In genomic region chr4:107278791-107279481, GRCh38 we compare ENCODE assay signal across 25 cellular contexts.
A peak's percentile ranks its signal among the peaks of the same experiment; 100 is the strongest.
DNase-seq lines count a peak whose midpoint lies in the region; ATAC-seq and TF ChIP-seq lines count a peak whose summit lies in the region.
"Had no signal": no experiment of that assay in that cellular context is flagged by ENCODE, and none has a peak within 500 bp of the region (broad histone marks: within the 10 kb centered on the region; RNA-seq: fewer than 3 reads in every experiment).

No MANE protein-coding gene starts in this region.

- POLR2A ChIA-PET in PC-3 (lab: Charles Lee; ENCODE audit: unreplicated experiment) = no interaction called here

- H3K9me2 ChIP-seq in GM23248 (ENCODE audit: insufficient read depth) (no peaks in the 10 kb centered on the region), PC-3 (replicated peaks; ENCODE audit: low read length) (no peaks in the 10 kb centered on the region)

- TF ChIP-seq CTCF in fibroblast of lung (conservative IDR thresholded peaks at IDR 0.05 in 1 of 2, IDR thresholded peaks at IDR 0.05 in 1 of 2; ENCODE audit: low read depth in 1 of 2, low read length in 2 of 2) = no peak
- TF ChIP-seq CTCF in osteoblast (IDR thresholded peaks at IDR 0.05; ENCODE audit: extremely low read depth, low read depth, low read length) = no peak
- no peak for TF ChIP-seq CTCF in PC-3 (conservative IDR thresholded peaks at IDR 0.05; ENCODE audit: low read depth, low read length)

- CTCF ChIA-PET in PC-3 (lab: Charles Lee) = no interaction called here

- ATAC-seq in GM18498 (IDR thresholded peaks at IDR 0.05; ENCODE audit: unreplicated experiment) = no peak
- ATAC-seq in PC-3 = no peak
- ATAC-seq: activated naive CD8-positive, alpha-beta T cell treated with anti-CD3 and anti-CD28 coated beads, Interleukin-2, amount 50 U/mL, for 24 hours; GM12878; heart left ventricle had no signal

- no peak overlapping the region for H3K9ac ChIP-seq in GM23248
- no peak overlapping the region for H3K9ac ChIP-seq in fibroblast of lung (ENCODE audit: insufficient read depth, low read length)
- no peak overlapping the region for H3K9ac ChIP-seq in PC-3 (ENCODE audit: low read length)

- no peaks in the 10 kb centered on the region for H3K27me3 ChIP-seq in GM23248 (replicated peaks; ENCODE audit: insufficient read depth)
- no peaks in the 10 kb centered on the region for H3K27me3 ChIP-seq in fibroblast of lung (ENCODE audit: control insufficient read depth, insufficient read depth, low read length)
- H3K27me3 ChIP-seq in osteoblast (ENCODE audit: insufficient read depth, low read length) = no peaks in the 10 kb centered on the region
- H3K27me3 ChIP-seq in PC-3 (ENCODE audit: low read length) = no peaks in the 10 kb centered on the region
- H3K27me3 ChIP-seq: brain microvascular endothelial cell, colonic mucosa, heart left ventricle had no signal

- peak overlapping the region; percentile 43 for H2AFZ ChIP-seq in GM23248
- no peak overlapping the region for H2AFZ ChIP-seq in fibroblast of lung (ENCODE audit: low read length)
- peak overlapping the region; percentile 62 for H2AFZ ChIP-seq in osteoblast (ENCODE audit: low read length)
- H2AFZ ChIP-seq in PC-3 (ENCODE audit: low read length) = no peak overlapping the region

- no TSS peak for BruUV-seq in PC-3 (replicated peaks; lab: Mats Ljungman, UMichigan)

- DNase-seq in GM23248 (peak; percentile 36), RPMI7951 (ENCODE audit: low read depth) (peak; percentile 51), fibroblast of lung (ENCODE audit: low read depth in 2 of 2) (peak in 1 of 2 donors; percentile 55), osteoblast (ENCODE audit: insufficient read length, low spot score, missing footprints) (no peak), GM19238 (ENCODE audit: insufficient read length, low spot score) (no peak), NAMALWA (ENCODE audit: low spot score) (no peak), PC-3 (no peak)
- DNase-seq: activated B cell treated with CpG ODN at 0.5 μM for 24 hours; activated CD4-positive, alpha-beta memory T cell treated with anti-CD3 and anti-CD28 coated beads for 36 hours; activated effector memory CD4-positive, alpha-beta T cell treated with anti-CD3 and anti-CD28 coated beads, Interleukin-2, amount 50 U/mL, for 16 hours; activated naive CD8-positive, alpha-beta T cell treated with anti-CD3 and anti-CD28 coated beads, Interleukin-2, amount 50 U/mL, for 24 hours; CD4-positive, alpha-beta T cell; colonic mucosa; DMS153; endodermal cell; heart left ventricle; left ventricle myocardium inferior; NCI-H524 treated with DMSO at 0.1 percent for 48 hours; stimulated activated CD4-positive, alpha-beta T cell treated with anti-CD3 and anti-CD28 coated beads, Interleukin-4, amount 100 ng/mL, for 1 hour; stimulated activated naive CD4-positive, alpha-beta T cell; T1000 had no signal

- H3K79me2 ChIP-seq in GM23248 (ENCODE audit: insufficient read depth) (no peaks in the 10 kb centered on the region), fibroblast of lung (ENCODE audit: control insufficient read depth, insufficient read depth, low read length) (no peaks in the 10 kb centered on the region), osteoblast (ENCODE audit: insufficient read depth, low read length) (no peaks in the 10 kb centered on the region), PC-3 (ENCODE audit: low read length) (no peaks in the 10 kb centered on the region)

- peak overlapping the region; percentile 7; the same call in 1 of the 2 replicates for H3K27ac ChIP-seq in GM23248
- H3K27ac ChIP-seq in fibroblast of lung (ENCODE audit: insufficient read depth, low read length) = peak overlapping the region; percentile 29
- H3K27ac ChIP-seq in osteoblast (ENCODE audit: low read depth, low read length) = no peak overlapping the region
- H3K27ac ChIP-seq in PC-3 (ENCODE audit: low read length) = no peak overlapping the region
- H3K27ac ChIP-seq: brain microvascular endothelial cell, colonic mucosa, heart left ventricle, left ventricle myocardium inferior, thoracic aorta had no signal

- no peaks in the 10 kb centered on the region for H4K20me1 ChIP-seq in GM23248 (ENCODE audit: insufficient read depth)
- H4K20me1 ChIP-seq in fibroblast of lung (ENCODE audit: control insufficient read depth, extremely low read depth, insufficient read depth, low read length) = no peaks in the 10 kb centered on the region
- H4K20me1 ChIP-seq in osteoblast (ENCODE audit: insufficient read depth, low read length) = no peaks in the 10 kb centered on the region
- H4K20me1 ChIP-seq in PC-3 (ENCODE audit: low read length) = no peaks in the 10 kb centered on the region

- H3K4me1 ChIP-seq in GM23248 (ENCODE audit: insufficient read depth) (peaks cover 35% of the 10 kb centered on the region), fibroblast of lung (ENCODE audit: control insufficient read depth, extremely low read depth, insufficient read depth, low read length) (no peaks in the 10 kb centered on the region), osteoblast (ENCODE audit: insufficient read depth, low read length) (peaks cover 22% of the 10 kb centered on the region), PC-3 (ENCODE audit: insufficient read depth, low read length) (peaks cover 8% of the 10 kb centered on the region; the same call in 1 of the 2 replicates)
- H3K4me1 ChIP-seq: colonic mucosa, heart left ventricle, left ventricle myocardium inferior had no signal

- intact Hi-C loops in PC-3 (cut with micrococcal nuclease) = no loop called here

- in situ Hi-C loops in GM23248 (cut with MboI) = no loop called here

- H3K9me3 ChIP-seq in GM23248 (ENCODE audit: low read depth) (no peaks in the 10 kb centered on the region), fibroblast of lung (ENCODE audit: control insufficient read depth, insufficient read depth, low read depth, low read length) (no peaks in the 10 kb centered on the region), osteoblast (ENCODE audit: low read depth, low read length) (no peaks in the 10 kb centered on the region), PC-3 (ENCODE audit: low read length) (no peaks in the 10 kb centered on the region)
- H3K9me3 ChIP-seq: colonic mucosa, heart left ventricle, left ventricle myocardium inferior, thoracic aorta had no signal

- H3F3A ChIP-seq in GM23248 (ENCODE audit: insufficient read depth) (peaks cover 18% of the 10 kb centered on the region), PC-3 (ENCODE audit: low read length, unreplicated experiment) (no peaks in the 10 kb centered on the region)

- H3K4me2 ChIP-seq in GM23248 (ENCODE audit: unreplicated experiment) = peak overlapping the region; percentile 34
- no peak overlapping the region for H3K4me2 ChIP-seq in fibroblast of lung (ENCODE audit: extremely low read depth, insufficient read depth, low read length)
- H3K4me2 ChIP-seq in osteoblast (ENCODE audit: insufficient read depth, low read length) = no peak overlapping the region
- no peak overlapping the region for H3K4me2 ChIP-seq in PC-3 (ENCODE audit: low read length)

- 48 to 51% methylated on average over 4 of the region's 4 CpGs for WGBS in GM23248 (ENCODE audit: low coverage in 1 of 2, low lambda C conversion rate in 2 of 2, missing lambda C conversion rate in 2 of 2), 2 experiments

- no peaks in the 10 kb centered on the region for H3K36me3 ChIP-seq in GM23248 (ENCODE audit: low read depth)
- H3K36me3 ChIP-seq in fibroblast of lung (ENCODE audit: control insufficient read depth, insufficient read depth, low read length) = no peaks in the 10 kb centered on the region
- H3K36me3 ChIP-seq in osteoblast (ENCODE audit: insufficient read depth, low read length) = no peaks in the 10 kb centered on the region
- no peaks in the 10 kb centered on the region for H3K36me3 ChIP-seq in PC-3 (ENCODE audit: low read depth, low read length)
- H3K36me3 ChIP-seq: brain microvascular endothelial cell, colonic mucosa, heart left ventricle, left ventricle myocardium inferior, thoracic aorta had no signal

- H3K4me3 ChIP-seq in GM23248 (no peak overlapping the region), fibroblast of lung (replicated peaks in 1 of 4; ENCODE audit: control extremely low read depth in 1 of 4, insufficient read depth in 1 of 4, low read depth in 3 of 4, low read length in 4 of 4) (no peak overlapping the region), osteoblast (ENCODE audit: insufficient read depth, low read length) (no peak overlapping the region), PC-3 (ENCODE audit: low read length) (no peak overlapping the region)
- H3K4me3 ChIP-seq: colonic mucosa, GM12878, heart left ventricle, left ventricle myocardium inferior, thoracic aorta had no signal

Comparison
In these comparisons a context has a peak if more than half of its experiments do, and no peak if none do; other contexts are left out.
1. DNase-seq: peak in GM23248 (single experiment) and RPMI7951 (single experiment); none in osteoblast (single experiment), GM19238 (single experiment), NAMALWA (single experiment) and PC-3 (single experiment).
2. H2AFZ ChIP-seq: peak in GM23248 (single experiment) and osteoblast (single experiment); none in fibroblast of lung (single experiment) and PC-3 (single experiment).
3. H3K27ac ChIP-seq: peak in GM23248 (single experiment) and fibroblast of lung (single experiment); none in osteoblast (single experiment) and PC-3 (single experiment).